ENCODE assay signal across 21 cellular contexts in the genomic region with DNA sequence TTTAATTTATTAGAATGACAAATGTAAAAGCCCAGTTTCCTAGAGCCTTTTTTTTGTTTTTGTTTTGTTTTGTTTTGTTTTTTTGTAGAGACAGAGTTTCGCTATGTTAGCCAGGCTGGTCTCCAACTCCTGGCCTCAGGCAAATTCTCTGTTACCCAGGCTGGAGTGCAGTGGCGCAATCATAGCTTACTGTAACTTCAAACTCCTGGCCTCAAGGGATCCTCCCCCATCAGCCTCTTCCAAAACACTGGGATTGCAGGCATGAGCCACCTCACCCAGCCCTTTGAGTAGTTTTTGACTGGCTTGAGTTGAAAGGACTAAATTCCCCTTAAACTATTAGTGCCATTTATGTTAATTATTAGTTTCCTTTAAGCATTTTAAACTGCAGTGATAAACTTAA. TPM values are rescaled to one million over a fixed set of nuclear protein-coding genes. Genes with fewer than 3 reads are reported as not detected.
DNase-seq lines count a peak whose midpoint lies in the region; ATAC-seq and TF ChIP-seq lines count a peak whose summit lies in the region.
"Had no signal": no experiment of that assay in that cellular context is flagged by ENCODE, and none has a peak within 500 bp of the region (broad histone marks: within the 10 kb centered on the region; RNA-seq: fewer than 3 reads in every experiment).

No MANE protein-coding gene starts in this region.

- TF ChIP-seq CTCF in AG10803 (conservative IDR thresholded peaks at IDR 0.05; ENCODE audit: low read length) (no peak), IMR-90 (conservative IDR thresholded peaks at IDR 0.05; ENCODE audit: low read depth, low read length) (no peak), cardiac fibroblast (IDR thresholded peaks at IDR 0.05; ENCODE audit: low read depth, low read length) (no peak), left lung (IDR thresholded peaks at IDR 0.05) (no peak)

- in situ Hi-C loops in IMR-90 (cut with MboI; ENCODE audit: low sequenced_read_pairs) = no loop called here

- POLR2A ChIA-PET in IMR-90 (lab: Charles Lee; ENCODE audit: unreplicated experiment) = no interaction called here

- H3K27ac ChIP-seq in IMR-90 (ENCODE audit: insufficient read depth, low read length) = no peak overlapping the region
- H3K27ac ChIP-seq in left lung = no peak overlapping the region
- H3K27ac ChIP-seq: esophagus muscularis mucosa, stomach had no signal

- no peaks in the 10 kb centered on the region for H3K36me3 Mint-ChIP-seq in activated CD4-positive, alpha-beta T cell treated with anti-CD3 and anti-CD28 coated beads, Interleukin-2, amount 10 ng/mL, durations not matched to agents 24 days and 14 days (ENCODE audit: low read depth)
- H3K36me3 Mint-ChIP-seq: brain had no signal

- H4K20me1 ChIP-seq in IMR-90 (ENCODE audit: insufficient read depth, low read length) = no peaks in the 10 kb centered on the region

- H4K5ac ChIP-seq in IMR-90 (ENCODE audit: low read depth, low read length) = no peak overlapping the region

- H3K27ac Mint-ChIP-seq in activated CD4-positive, alpha-beta T cell treated with anti-CD3 and anti-CD28 coated beads, Interleukin-2, amount 10 ng/mL, durations not matched to agents 24 days and 14 days = no peak overlapping the region
- H3K27ac Mint-ChIP-seq: activated naive CD4-positive, alpha-beta T cell treated with anti-CD3 and anti-CD28 coated beads, Interleukin-2, amount 50 U/mL, for 72 hours; activated T-cell treated with anti-CD3 and anti-CD28 coated beads, Interleukin-2, amount 50 U/mL, for 24 hours; B cell had no signal

- no peak overlapping the region for H2AK5ac ChIP-seq in IMR-90 (ENCODE audit: low read depth, low read length)

- no peak overlapping the region for H2BK15ac ChIP-seq in IMR-90 (ENCODE audit: low read depth, low read length)

- H2AFZ ChIP-seq in IMR-90 (replicated peaks; ENCODE audit: low read length, poor library complexity) = no peak overlapping the region

- no peak overlapping the region for H3K14ac ChIP-seq in IMR-90 (replicated peaks; ENCODE audit: low read depth, low read length)

- TF ChIP-seq RAD21 in IMR-90 (IDR thresholded peaks at IDR 0.05; ENCODE audit: low read length) = no peak

- H2BK5ac ChIP-seq in IMR-90 (ENCODE audit: low read depth, low read length, poor library complexity, severe bottlenecking) = no peak overlapping the region

- no peaks in the 10 kb centered on the region for H3K36me3 ChIP-seq in IMR-90 (ENCODE audit: control insufficient read depth, insufficient read depth, low read length)
- H3K36me3 ChIP-seq in left lung = no peaks in the 10 kb centered on the region
- H3K36me3 ChIP-seq: esophagus muscularis mucosa, stomach had no signal

- H4K91ac ChIP-seq in IMR-90 (ENCODE audit: insufficient read depth, low read depth, low read length) = no peak overlapping the region

- DNase-seq in AG10803 (ENCODE audit: low read depth) (peak; percentile 80), IMR-90 (peak; percentile 27), cardiac fibroblast (ENCODE audit: low read depth in 2 of 2) (peak; percentile 56 to 73), left lung (no peak)
- DNase-seq in activated CD4-positive, alpha-beta T cell treated with anti-CD3 and anti-CD28 coated beads, Interleukin-2, amount 10 ng/mL, durations not matched to agents 24 days and 14 days = no peak
- no peak for DNase-seq in activated CD4-positive, alpha-beta T cell treated with anti-CD3 and anti-CD28 coated beads, Interleukin-2, amount 50 U/mL, for 1 hour
- DNase-seq: activated CD4-positive, alpha-beta T cell treated with anti-CD3 and anti-CD28 coated beads, Interleukin-2, amount 50 U/mL, for 48 hours; activated T-cell treated with anti-CD3 and anti-CD28 coated beads, Interleukin-2, amount 50 U/mL, for 24 hours; dermis blood vessel endothelial cell; hippocampal formation; NCI-H1436; NCI-H774; stomach had no signal

- H3K27me3 Mint-ChIP-seq in activated CD4-positive, alpha-beta T cell treated with anti-CD3 and anti-CD28 coated beads, Interleukin-2, amount 10 ng/mL, durations not matched to agents 24 days and 14 days = peaks cover 4% of the 10 kb centered on the region
- H3K27me3 Mint-ChIP-seq: activated T-cell treated with anti-CD3 and anti-CD28 coated beads, Interleukin-2, amount 50 U/mL, for 24 hours; brain had no signal

- H2AK9ac ChIP-seq in IMR-90 (replicated peaks; ENCODE audit: low read depth, low read length, poor library complexity) = no peak overlapping the region

- CTCF ChIA-PET in IMR-90 (lab: Yijun Ruan, JAX) = no interaction called here

- H3K4me3 ChIP-seq in AG10803 (ENCODE audit: low read length) (no peak overlapping the region), IMR-90 (ENCODE audit: insufficient read depth, low read depth, low read length) (no peak overlapping the region), cardiac fibroblast (replicated peaks in 1 of 2; ENCODE audit: low read depth in 2 of 2, low read length in 2 of 2) (no peak overlapping the region), left lung (no peak overlapping the region)
- H3K4me3 ChIP-seq: esophagus muscularis mucosa, stomach had no signal

- H3K4me1 Mint-ChIP-seq in activated CD4-positive, alpha-beta T cell treated with anti-CD3 and anti-CD28 coated beads, Interleukin-2, amount 10 ng/mL, durations not matched to agents 24 days and 14 days = no peaks in the 10 kb centered on the region
- H3K4me1 Mint-ChIP-seq: B cell had no signal

- TF ChIP-seq POLR2A in IMR-90 (IDR thresholded peaks at IDR 0.05; ENCODE audit: low read depth, low read length) = no peak

- H3K27me3 ChIP-seq in IMR-90 (ENCODE audit: control insufficient read depth, insufficient read depth, low read length) (peaks cover 17% of the 10 kb centered on the region), left lung (no peaks in the 10 kb centered on the region)
- H3K27me3 ChIP-seq: esophagus muscularis mucosa had no signal

- H3K4me1 ChIP-seq in IMR-90 (ENCODE audit: control insufficient read depth, insufficient read depth, low read length) (no peaks in the 10 kb centered on the region), left lung (no peaks in the 10 kb centered on the region)
- H3K4me1 ChIP-seq: esophagus muscularis mucosa, stomach had no signal

- BruUV-seq in IMR-90 (replicated peaks; lab: Mats Ljungman, UMichigan) = no TSS peak

- intact Hi-C loops in IMR-90 (cut with micrococcal nuclease) (no loop called here), left lung (cut with DNase I) (no loop called here)
- intact Hi-C loops in activated CD4-positive, alpha-beta T cell treated with anti-CD3 and anti-CD28 coated beads, Interleukin-2, amount 10 ng/mL, durations not matched to agents 24 days and 14 days (cut with micrococcal nuclease) = no loop called here

- H3K4ac ChIP-seq in IMR-90 (ENCODE audit: low read depth, low read length) = no peak overlapping the region

- no peaks in the 10 kb centered on the region for H3K9me1 ChIP-seq in IMR-90 (ENCODE audit: insufficient read depth, low read length)

- H4K8ac ChIP-seq in IMR-90 (ENCODE audit: low read depth in 2 of 2, low read length in 2 of 2) = no peak overlapping the region

- H2BK20ac ChIP-seq in IMR-90 (ENCODE audit: low read depth, low read length) = no peak overlapping the region

- H2BK120ac ChIP-seq in IMR-90 (ENCODE audit: low read depth, low read length) = no peak overlapping the region

- H3K9me3 Mint-ChIP-seq in activated CD4-positive, alpha-beta T cell treated with anti-CD3 and anti-CD28 coated beads, Interleukin-2, amount 10 ng/mL, durations not matched to agents 24 days and 14 days = no peaks in the 10 kb centered on the region
- H3K9me3 Mint-ChIP-seq: activated naive CD4-positive, alpha-beta T cell treated with anti-CD3 and anti-CD28 coated beads, Interleukin-2, amount 50 U/mL, for 72 hours; activated T-cell treated with anti-CD3 and anti-CD28 coated beads, Interleukin-2, amount 50 U/mL, for 24 hours had no signal

- dilution Hi-C loops in IMR-90 (cut with HindIII; ENCODE audit: low sequenced_read_pairs, unreplicated experiment) = no loop called here

- no CpG with 5 or more reads among the region's 2 CpGs for WGBS in IMR-90 (ENCODE audit: extremely low coverage in 2 of 2, insufficient read length in 1 of 2), 2 experiments

- no peak overlapping the region for H3K4me3 Mint-ChIP-seq in activated CD4-positive, alpha-beta T cell treated with anti-CD3 and anti-CD28 coated beads, Interleukin-2, amount 10 ng/mL, durations not matched to agents 24 days and 14 days
- H3K4me3 Mint-ChIP-seq: activated T-cell treated with anti-CD3 and anti-CD28 coated beads, Interleukin-2, amount 50 U/mL, for 24 hours; B cell; brain had no signal

- no peak overlapping the region for H3K56ac ChIP-seq in IMR-90 (ENCODE audit: extremely low read depth, insufficient read depth, low read length)

- no peak overlapping the region for H3K18ac ChIP-seq in IMR-90 (ENCODE audit: low read depth, low read length)

- H3K9ac ChIP-seq in IMR-90 (ENCODE audit: low read depth, low read length) = no peak overlapping the region

- H3K9me3 ChIP-seq in IMR-90 (ENCODE audit: control insufficient read depth, insufficient read depth, low read length) = no peaks in the 10 kb centered on the region
- no peaks in the 10 kb centered on the region for H3K9me3 ChIP-seq in left lung
- H3K9me3 ChIP-seq: esophagus muscularis mucosa, stomach had no signal

- no peak overlapping the region for H3K23ac ChIP-seq in IMR-90 (ENCODE audit: low read depth, low read length)

- no peaks in the 10 kb centered on the region for H3K79me1 ChIP-seq in IMR-90 (ENCODE audit: low read depth in 1 of 2, low read length in 2 of 2)

- H3K4me2 ChIP-seq in IMR-90 (ENCODE audit: low read depth, low read length) = no peak overlapping the region

- no peak; the same call in 1 of the 2 replicates for ATAC-seq in IMR-90 (ENCODE audit: low read depth)
- peak; percentile 17 for ATAC-seq in left lung
- ATAC-seq in GM19023 (IDR thresholded peaks at IDR 0.05; ENCODE audit: unreplicated experiment) = no peak
- ATAC-seq in HG02588 (IDR thresholded peaks at IDR 0.05; ENCODE audit: unreplicated experiment) = no peak
- ATAC-seq: activated naive CD4-positive, alpha-beta T cell treated with anti-CD3 and anti-CD28 coated beads, Interleukin-2, amount 50 U/mL, for 72 hours; HCT116; right cardiac atrium had no signal

TF ChIP-seq in IMR-90, 13 proteins besides CTCF, POLR2A, EP300 and RAD21:
- no peak for TF ChIP-seq RFX5 (IDR thresholded peaks at IDR 0.05; ENCODE audit: low read depth, low read length)
- no peak for TF ChIP-seq MAFK (IDR thresholded peaks at IDR 0.05; ENCODE audit: low read depth, low read length)
- no peak for TF ChIP-seq SMC3 (IDR thresholded peaks at IDR 0.05; ENCODE audit: low read depth, low read length)
- TF ChIP-seq CEBPB (IDR thresholded peaks at IDR 0.05; ENCODE audit: low read depth, low read length) = 0 out of 2 replicates have a peak, but pooled peaks have one; percentile 52

RNA-seq across cellular contexts. Expression of a gene that starts 28.8 kb away (rescaled TPM):
- total RNA-seq in IMR-90 (2012; rRNA removed) = 14.7 and 16.0 TPM in 2 replicates
- polyA plus RNA-seq in IMR-90 (2012; rRNA removed) = 10.0 and 10.3 TPM in 2 replicates
- polyA plus RNA-seq in IMR-90 (2012; cell fraction: cytosol; rRNA removed) = 5.8 and 6.4 TPM in 2 replicates
- 15.5 and 19.3 TPM in 2 replicates for polyA plus RNA-seq in IMR-90 (2012; cell fraction: nucleus; rRNA removed; ENCODE audit: low replicate concordance)
- 10 to 100 TPM; 20.6 to 23.5 TPM for total RNA-seq in left lung
- 5.5 TPM in 2 replicates for total RNA-seq in activated CD4-positive, alpha-beta T cell treated with anti-CD3 and anti-CD28 coated beads, Interleukin-2, amount 10 ng/mL, durations not matched to agents 24 days and 14 days

Comparison
In these comparisons a context has a peak if more than half of its experiments do, and no peak if none do; other contexts are left out.
1. DNase-seq: peak in AG10803 (single experiment), IMR-90 (single experiment) and cardiac fibroblast (2 of 2); none in left lung (0 of 2), activated CD4-positive, alpha-beta T cell treated with anti-CD3 and anti-CD28 coated beads, Interleukin-2, amount 10 ng/mL, durations not matched to agents 24 days and 14 days (single experiment) and activated CD4-positive, alpha-beta T cell treated with anti-CD3 and anti-CD28 coated beads, Interleukin-2, amount 50 U/mL, for 1 hour (single experiment).